8 cellular contexts compared by ENCODE assay signal in the genomic region with DNA sequence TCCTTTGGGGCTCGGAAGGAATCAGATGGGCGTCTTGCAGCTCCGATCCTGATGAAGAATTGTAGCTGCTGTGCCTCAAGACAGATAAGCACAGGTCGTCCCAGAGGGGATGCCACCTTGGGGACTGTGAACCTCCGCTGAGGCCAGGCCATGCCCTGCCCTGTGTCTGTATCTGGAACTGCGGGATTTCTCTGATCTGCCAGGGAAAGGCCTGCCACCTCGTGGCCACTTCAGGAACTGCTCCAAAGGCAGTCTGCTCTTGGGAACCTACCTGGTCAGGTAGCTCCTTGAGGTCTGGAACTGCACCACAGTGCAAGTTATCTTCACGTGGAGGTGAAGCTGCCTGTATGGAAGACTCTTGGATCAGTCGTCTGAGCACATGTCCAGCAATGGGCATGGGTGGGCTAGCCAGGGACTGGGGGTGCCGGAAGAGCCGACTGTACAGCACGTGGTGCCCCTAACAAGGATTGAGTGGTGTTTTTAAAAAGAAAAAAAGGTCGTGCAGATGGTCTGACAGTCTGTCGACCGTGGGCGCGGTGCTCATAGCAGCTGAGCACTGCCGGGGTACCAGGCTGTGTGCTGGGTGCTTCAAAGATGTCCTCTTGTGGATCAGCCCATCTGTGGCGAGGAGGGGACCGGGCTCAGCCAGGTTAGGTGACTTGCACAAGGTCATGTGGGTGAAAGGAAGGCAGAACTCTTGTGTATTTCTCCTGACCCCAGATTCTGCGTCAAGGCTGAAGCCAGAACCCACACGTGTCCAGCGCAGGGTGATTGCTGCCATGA. TPM values are rescaled to one million over a fixed set of nuclear protein-coding genes. Genes with fewer than 3 reads are reported as not detected.
DNase-seq lines count a peak whose midpoint lies in the region; ATAC-seq, FAIRE-seq and TF ChIP-seq lines count a peak whose summit lies in the region.

No MANE protein-coding gene starts in this region.

- DNase-seq in AML-193 (lab: John Stamatoyannopoulos, UW) = peak; percentile 69 to 73
- DNase-seq in HL-60 (ENCODE audit: low read depth in 1 of 2, low spot score in 1 of 2) = peak in 1 of 2 experiments; percentile 81
- DNase-seq in NK-92 (lab: John Stamatoyannopoulos, UW; ENCODE audit: unreplicated experiment) = peak; percentile 32
- DNase-seq in activated CD8-positive, alpha-beta memory T cell treated with anti-CD3 and anti-CD28 coated beads for 24 hours = peak; percentile 96
- DNase-seq in H1 (ENCODE audit: low read depth in 1 of 2, low spot score in 2 of 2) = peak; percentile 79 to 98
- peak; percentile 82 for DNase-seq in midbrain (lab: John Stamatoyannopoulos, UW)
- DNase-seq in stimulated activated CD8-positive, alpha-beta memory T cell treated with anti-CD3 and anti-CD28 coated beads, Interleukin-4, amount 100 ng/mL, for 24 hours (ENCODE audit: low read depth) = peak; percentile 68

- H3K27me3 ChIP-seq in HL-60 (ENCODE audit: insufficient read depth, poor library complexity, severe bottlenecking) (no peaks in the 10 kb centered on the region), H1 (replicated peaks in 1 of 4; ENCODE audit: control insufficient read depth in 3 of 4, extremely low read depth in 1 of 4, insufficient read depth in 3 of 4, low read length in 3 of 4) (peaks cover 0 to 17% (median 10%) of the 10 kb centered on the region in 4 experiments; a peak in 6 of 7 replicates)

- H4K20me1 ChIP-seq in H1 (replicated peaks in 1 of 2; ENCODE audit: control insufficient read depth in 1 of 2, insufficient read depth in 2 of 2, low read length in 2 of 2) = peaks cover 5 to 6% of the 10 kb centered on the region in 2 experiments

- peaks cover 2 to 6% (median 4%) of the 10 kb centered on the region in 4 experiments; a peak in 2 of 7 replicates for H3K4me1 ChIP-seq in H1 (replicated peaks in 1 of 4; ENCODE audit: control insufficient read depth in 3 of 4, insufficient read depth in 4 of 4, low read length in 3 of 4)

- ATAC-seq in GM18868 (IDR thresholded peaks at IDR 0.05; ENCODE audit: unreplicated experiment) = peak; percentile 40

- no peak overlapping the region for H2BK20ac ChIP-seq in H1 (ENCODE audit: low read length)

- no peaks in the 10 kb centered on the region for H3K9me3 ChIP-seq in H1 (ENCODE audit: insufficient read depth in 2 of 2, low read depth in 1 of 2, low read length in 1 of 2)

- WGBS in H1 (ENCODE audit: extremely low coverage in 1 of 2, insufficient coverage in 1 of 2, insufficient read length in 1 of 2, insufficient replicate concordance in 2 of 2, low coverage in 1 of 2, low lambda C conversion rate in 2 of 2, missing lambda C conversion rate in 1 of 2), 2 experiments = 60% methylated on average over 23 of the region's 23 CpGs; no CpG with 5 or more reads in 1 of the 2 experiments

- TF ChIP-seq CTCF in HL-60 (IDR thresholded peaks at IDR 0.05; ENCODE audit: insufficient read depth, low read length) (peak; percentile 99), H1 (IDR thresholded peaks at IDR 0.05; ENCODE audit: control extremely low read depth in 1 of 3, insufficient read depth in 1 of 3, low read depth in 1 of 3, low read length in 3 of 3) (peak in 2 of 3 experiments; percentile 98 to 100; a peak in 3 of 4 replicates)

- H4K91ac ChIP-seq in H1 (replicated peaks; ENCODE audit: insufficient read length, low read length) = no peak overlapping the region

- CTCF ChIA-PET in H1 (lab: Charles Lee; ENCODE audit: partially characterized antibody) = interaction anchor here (0.5 to 9.4 kb wide), 52 partner anchors 8 to 497 kb away, joined by 3 to 108 read pairs (median 4); a partner anchor contains a TSS

- FAIRE-seq in H1 (lab: Jason Lieb, UNC) = peak; percentile 95

- H3K36me3 ChIP-seq in H1 (ENCODE audit: control insufficient read depth in 2 of 4, insufficient read depth in 4 of 4, low read length in 3 of 4) = no peaks in the 10 kb centered on the region

- H3K27ac ChIP-seq in HL-60 (replicated peaks) = no peak overlapping the region
- H3K27ac ChIP-seq in H1 (ENCODE audit: low read depth, low read length) = no peak overlapping the region

- no peak for TF ChIP-seq POLR2A in H1 (IDR thresholded peaks at IDR 0.05; ENCODE audit: control extremely low read depth in 1 of 2, low read depth in 2 of 2, low read length in 2 of 2)

- H3K56ac ChIP-seq in H1 (replicated peaks; ENCODE audit: insufficient read length, low read depth, low read length) = no peak overlapping the region

- H3K9ac ChIP-seq in H1 (replicated peaks in 1 of 4; ENCODE audit: extremely low read depth in 1 of 4, low read depth in 3 of 4, low read length in 3 of 4) = no peak overlapping the region

- H3K4ac ChIP-seq in H1 (replicated peaks; ENCODE audit: insufficient read length, low read depth, low read length) = no peak overlapping the region

- H3K79me2 ChIP-seq in H1 (ENCODE audit: control insufficient read depth in 1 of 2, insufficient read depth in 2 of 2, low read length in 2 of 2) = peaks cover 0 to 15% of the 10 kb centered on the region in 2 experiments; a peak in 2 of 4 replicates

- no peak overlapping the region for H2AK5ac ChIP-seq in H1 (ENCODE audit: low read depth, low read length)

- peak; percentile 91 to 93 for TF ChIP-seq RAD21 in H1 (IDR thresholded peaks at IDR 0.05 in 1 of 2, conservative IDR thresholded peaks at IDR 0.05 in 1 of 2; ENCODE audit: low read depth in 2 of 2, low read length in 2 of 2)

- no peak overlapping the region for H3K4me3 ChIP-seq in HL-60 (replicated peaks; ENCODE audit: insufficient read depth, low read length)
- H3K4me3 ChIP-seq in H1 (ENCODE audit: extremely low read depth in 1 of 4, insufficient read depth in 2 of 4, low read depth in 3 of 4, low read length in 4 of 4) = no peak overlapping the region

- H3K18ac ChIP-seq in H1 (ENCODE audit: extremely low read depth, low read length) = no peak overlapping the region

- no peak overlapping the region for H3K4me2 ChIP-seq in H1 (ENCODE audit: insufficient read depth in 1 of 2, low read depth in 2 of 2, low read length in 2 of 2)

- H4K8ac ChIP-seq in H1 (ENCODE audit: extremely low read depth, insufficient read depth, low read length) = no peak overlapping the region

- no peak overlapping the region for H3K23ac ChIP-seq in H1 (ENCODE audit: insufficient read length)

- no peak overlapping the region for H2BK120ac ChIP-seq in H1 (replicated peaks; ENCODE audit: low read depth, low read length)

- no peak overlapping the region for H2BK15ac ChIP-seq in H1 (ENCODE audit: low read length)

- H2AFZ ChIP-seq in H1 (ENCODE audit: low read length) = no peak overlapping the region

- TF ChIP-seq EP300 in H1 (IDR thresholded peaks at IDR 0.05; ENCODE audit: borderline replicate concordance in 1 of 2, low read depth in 2 of 2, low read length in 2 of 2) = no peak

- POLR2A ChIA-PET in H1 (lab: Charles Lee; ENCODE audit: partially characterized antibody) = interaction anchor here (0.8 to 1.7 kb wide), 2 partner anchors 26 to 162 kb away, joined by 4 to 7 read pairs; a partner anchor contains a TSS

- peaks cover 5% of the 10 kb centered on the region; the same call in 1 of the 2 replicates for H3K79me1 ChIP-seq in H1 (ENCODE audit: low read depth, low read length)

- no peak overlapping the region for H4K5ac ChIP-seq in H1 (ENCODE audit: insufficient read length, low read depth, low read length)

- H3K14ac ChIP-seq in H1 (ENCODE audit: insufficient read length) = no peak overlapping the region

- H3K23me2 ChIP-seq in H1 (ENCODE audit: low read depth, low read length) = peaks cover 10% of the 10 kb centered on the region

- no peak overlapping the region for H2BK5ac ChIP-seq in H1 (ENCODE audit: low read depth, low read length)

- no peak overlapping the region for H2BK12ac ChIP-seq in H1 (ENCODE audit: low read depth, low read length)

TF ChIP-seq in H1, 55 proteins besides CTCF, POLR2A, EP300 and RAD21:
- 0 out of 4 replicates have a peak, but pooled peaks of 1 of the 2 experiments have one; percentile 64 for TF ChIP-seq SIN3A (conservative IDR thresholded peaks at IDR 0.05 in 1 of 2, IDR thresholded peaks at IDR 0.05 in 1 of 2; ENCODE audit: low read depth in 1 of 2, low read length in 2 of 2)
- peak; percentile 64; the same call in 1 of the 2 replicates for TF ChIP-seq GABPA (IDR thresholded peaks at IDR 0.05; ENCODE audit: borderline replicate concordance, insufficient read depth, low read length)
- TF ChIP-seq BRCA1 (IDR thresholded peaks at IDR 0.05; ENCODE audit: low read depth, low read length) = peak; percentile 9; the same call in 1 of the 2 replicates
- TF ChIP-seq MAFK (IDR thresholded peaks at IDR 0.05; ENCODE audit: low read depth, low read length) = no peak
- no peak; the same call in 1 of the 2 replicates for TF ChIP-seq TEAD4 (IDR thresholded peaks at IDR 0.05; ENCODE audit: low read depth, low read length)
- TF ChIP-seq YY1 (IDR thresholded peaks at IDR 0.05; ENCODE audit: low read depth, low read length) = peak; percentile 66; the same call in 1 of the 2 replicates
- TF ChIP-seq CHD2 (IDR thresholded peaks at IDR 0.05; ENCODE audit: low read length) = no peak

RNA-seq across cellular contexts. Expression of a gene that starts 3.1 kb away (rescaled TPM):
- total RNA-seq in H1 (2021; fragmentation: NEBNext Ultra II Directional; extraction: Animal tissue kit (Norgen Biotek cat#: 25700)) = 39.9 and 43.0 TPM in 2 replicates
- polyA plus RNA-seq in H1 (2011; rRNA removed) = 10.5 and 13.5 TPM in 2 replicates
- polyA plus RNA-seq in H1 (2011; cell fraction: cytosol; rRNA removed) = 20.7 TPM
- 6.1 TPM for polyA plus RNA-seq in H1 (2011; cell fraction: nucleus; rRNA removed)
- polyA plus RNA-seq in H1 (2012, experiment 1 of 2) = 34.0 to 43.0 TPM (median 35.5 TPM) in 4 replicates
- polyA plus RNA-seq in H1 (2012, experiment 2 of 2) = 12.5 TPM
- polyA plus RNA-seq in H1 (2013, experiment 1 of 2) = 18.9 TPM
- polyA plus RNA-seq in H1 (2013, experiment 2 of 2) = 19.9 TPM
- polyA minus RNA-seq in H1 (2011; rRNA and poly(A)+ RNA removed) = 12.4 TPM in 2 replicates
- polyA minus RNA-seq in H1 (2011; cell fraction: cytosol; rRNA and poly(A)+ RNA removed) = 7.8 TPM
- polyA minus RNA-seq in H1 (2011; cell fraction: nucleus; rRNA and poly(A)+ RNA removed) = 11.3 TPM

RNA-seq across cellular contexts. Expression of a gene that starts 27.7 kb away (rescaled TPM):
- 12.1 and 12.3 TPM in 2 replicates for total RNA-seq in H1 (2021; fragmentation: NEBNext Ultra II Directional; extraction: Animal tissue kit (Norgen Biotek cat#: 25700))
- 5.7 and 6.5 TPM in 2 replicates for polyA plus RNA-seq in H1 (2011; rRNA removed)
- polyA plus RNA-seq in H1 (2011; cell fraction: cytosol; rRNA removed) = 5.1 TPM
- polyA plus RNA-seq in H1 (2011; cell fraction: nucleus; rRNA removed) = 8.2 TPM
- polyA plus RNA-seq in H1 (2012, experiment 1 of 2) = 7.6 to 10.1 TPM (median 8.7 TPM) in 4 replicates
- polyA plus RNA-seq in H1 (2012, experiment 2 of 2) = 5.6 TPM
- 6.1 TPM for polyA plus RNA-seq in H1 (2013, experiment 1 of 2)
- polyA plus RNA-seq in H1 (2013, experiment 2 of 2) = 6.0 TPM
- polyA minus RNA-seq in H1 (2011; rRNA and poly(A)+ RNA removed) = 3.7 and 5.2 TPM in 2 replicates
- 4.4 TPM for polyA minus RNA-seq in H1 (2011; cell fraction: cytosol; rRNA and poly(A)+ RNA removed)
- polyA minus RNA-seq in H1 (2011; cell fraction: nucleus; rRNA and poly(A)+ RNA removed) = 5.3 TPM
